Comparison of ENCODE assay signal across 15 cellular contexts in the genomic region with DNA sequence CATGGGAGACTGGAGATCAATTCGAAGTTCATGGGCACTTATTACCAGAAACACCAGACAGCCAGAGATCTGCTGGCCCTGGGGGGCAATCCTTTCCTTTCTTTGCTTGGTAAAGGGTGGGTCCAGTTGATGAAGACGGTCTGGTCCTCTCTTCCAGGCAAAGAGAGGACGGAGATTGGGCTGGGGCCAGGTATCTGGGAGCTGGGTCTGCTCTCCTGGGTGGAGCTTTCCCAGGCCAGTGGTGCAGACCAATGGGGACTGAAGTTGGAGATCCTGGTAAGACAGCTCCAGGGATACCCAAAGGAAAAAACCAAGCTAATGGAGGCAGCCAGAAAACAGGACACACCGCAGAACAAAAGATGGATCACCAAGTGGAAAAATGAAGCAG. TPM values are rescaled to one million over a fixed set of nuclear protein-coding genes. Genes with fewer than 3 reads are reported as not detected.
DNase-seq lines count a peak whose midpoint lies in the region; ATAC-seq and TF ChIP-seq lines count a peak whose summit lies in the region.
"Had no signal": no experiment of that assay in that cellular context is flagged by ENCODE, and none has a peak within 500 bp of the region (broad histone marks: within the 10 kb centered on the region; RNA-seq: fewer than 3 reads in every experiment).

No MANE protein-coding gene starts in this region.

- peaks cover 8 to 21% of the 10 kb centered on the region in 2 donors for H3K4me1 ChIP-seq in muscle layer of duodenum (ENCODE audit: control insufficient read depth in 1 of 2, insufficient read depth in 2 of 2, low read length in 2 of 2)
- H3K4me1 ChIP-seq in transverse colon = peaks cover 8 to 41% (median 23%) of the 10 kb centered on the region in 4 donors
- H3K4me1 ChIP-seq: pancreas had no signal

- no peak for TF ChIP-seq POLR2A in transverse colon (IDR thresholded peaks at IDR 0.05)

- WGBS in transverse colon (ENCODE audit: low coverage in 1 of 2), 2 donors = 49 to 50% methylated on average over 1 to 4 of the region's 4 CpGs

- peaks cover 8 to 13% of the 10 kb centered on the region in 2 donors for H3K36me3 ChIP-seq in muscle layer of duodenum (ENCODE audit: control insufficient read depth in 1 of 2, insufficient read depth in 2 of 2, low read length in 2 of 2)
- peaks cover 0 to 17% (median 2%) of the 10 kb centered on the region in 4 donors for H3K36me3 ChIP-seq in transverse colon
- H3K36me3 ChIP-seq: pancreas had no signal

- peak; percentile 63 for DNase-seq in DMS 273 (lab: John Stamatoyannopoulos, UW; ENCODE audit: unreplicated experiment)
- no peak for DNase-seq in DMS 273 treated with DMSO at 0.1 percent for 48 hours (lab: John Stamatoyannopoulos, UW)
- no peak for DNase-seq in coronary artery (ENCODE audit: low spot score)
- no peak for DNase-seq in transverse colon
- DNase-seq in islet precursor cell = no peak
- no peak for DNase-seq in NK-92 (lab: John Stamatoyannopoulos, UW; ENCODE audit: unreplicated experiment)
- DNase-seq: activated T-cell treated with anti-CD3 and anti-CD28 coated beads, Interleukin-2, amount 50 U/mL, for 1 hour; effector CD4-positive, alpha-beta T cell; NCI-H2029; pancreas; stimulated activated CD4-positive, alpha-beta T cell treated with anti-CD3 and anti-CD28 coated beads, Interleukin-4, amount 100 ng/mL, for 4 hours; stimulated activated naive CD8-positive, alpha-beta T cell treated with anti-CD3 and anti-CD28 coated beads, Interleukin-15, Interleukin-2, amounts not matched to agents 100 U/mL and 50 U/mL, for 24 hours had no signal

- no peak for TF ChIP-seq CTCF in coronary artery (IDR thresholded peaks at IDR 0.05)
- TF ChIP-seq CTCF in transverse colon (IDR thresholded peaks at IDR 0.05) = no peak

- no peak for TF ChIP-seq EP300 in transverse colon (IDR thresholded peaks at IDR 0.05; ENCODE audit: low read depth)

- in situ Hi-C loops in transverse colon (cut with MboI; ENCODE audit: low pct_ligation_motif_present in 1 of 4, low pct_unique_long_range_greater_than_20kb in 1 of 4, low sequenced_read_pairs in 3 of 4) = loop anchor here in 1 of 4 donors (25.0 kb wide), 1 partner anchor 173 kb away; a partner anchor contains a TSS

- intact Hi-C loops in transverse colon (cut with DNase I; ENCODE audit: low total_unique reads) = no loop called here

- H3K27ac ChIP-seq in coronary artery = peak overlapping the region; percentile 15 to 57
- peak overlapping the region; percentile 71 for H3K27ac ChIP-seq in muscle layer of duodenum (ENCODE audit: low read length)
- H3K27ac ChIP-seq in transverse colon = peak overlapping the region; percentile 55 to 74 (median 71)
- H3K27ac ChIP-seq: 22Rv1, pancreas had no signal

- H3K4me3 ChIP-seq in coronary artery = peak overlapping the region; percentile 18
- H3K4me3 ChIP-seq in muscle layer of duodenum (ENCODE audit: low read depth in 1 of 2, low read length in 2 of 2) = no peak overlapping the region
- no peak overlapping the region for H3K4me3 ChIP-seq in transverse colon
- H3K4me3 ChIP-seq: pancreas had no signal

- ATAC-seq in HG03342 (IDR thresholded peaks at IDR 0.05; ENCODE audit: unreplicated experiment) = no peak
- ATAC-seq: stimulated activated naive CD8-positive, alpha-beta T cell treated with anti-CD3 and anti-CD28 coated beads, Interleukin-15, Interleukin-2, amounts not matched to agents 100 U/mL and 50 U/mL, for 24 hours had no signal

- no peaks in the 10 kb centered on the region for H3K27me3 ChIP-seq in muscle layer of duodenum (ENCODE audit: low read depth, low read length)
- no peaks in the 10 kb centered on the region for H3K27me3 ChIP-seq in transverse colon
- H3K27me3 ChIP-seq: pancreas had no signal

- no peaks in the 10 kb centered on the region for H3K9me3 ChIP-seq in muscle layer of duodenum (ENCODE audit: control insufficient read depth in 1 of 2, low read length in 2 of 2)
- no peaks in the 10 kb centered on the region for H3K9me3 ChIP-seq in transverse colon
- H3K9me3 ChIP-seq: pancreas had no signal

RNA-seq across cellular contexts. Expression of a gene that starts 18.3 kb away (rescaled TPM):
- total RNA-seq in transverse colon = 10 to 100 TPM; 12.4 to 18.3 (median 15.6) TPM

RNA-seq across cellular contexts. Expression of a gene that starts 44.4 kb away (rescaled TPM):
- 10 to 100 TPM in 3 of 4 donors, 1 to 10 TPM in 1; 3.6 to 21.3 (median 16.5) TPM for total RNA-seq in transverse colon
